ENCODE assay signal across 14 cellular contexts in the genomic region with DNA sequence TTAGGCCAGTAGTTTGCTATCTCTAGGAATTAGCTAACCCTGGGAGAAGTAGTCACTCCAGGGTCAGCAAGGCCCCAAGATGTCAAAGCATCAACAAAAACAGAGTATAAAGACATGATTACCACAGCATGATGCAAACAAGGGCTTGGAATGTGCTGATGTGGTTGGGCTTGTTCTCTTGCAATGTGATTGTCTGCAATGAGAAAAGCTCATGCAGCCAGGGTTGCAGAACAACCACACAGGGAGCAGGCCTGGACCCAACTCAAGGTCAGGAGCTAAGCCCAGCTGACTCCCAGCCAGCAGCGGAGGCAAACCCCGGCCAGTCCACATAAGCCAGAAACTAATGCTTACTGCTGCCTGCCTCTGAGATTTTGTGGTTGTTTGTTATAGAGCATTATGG.
DNase-seq lines count a peak whose midpoint lies in the region; ATAC-seq, FAIRE-seq and TF ChIP-seq lines count a peak whose summit lies in the region.
"Had no signal": no experiment of that assay in that cellular context is flagged by ENCODE, and none has a peak within 500 bp of the region (broad histone marks: within the 10 kb centered on the region; RNA-seq: fewer than 3 reads in every experiment).

No MANE protein-coding gene starts in this region.

- DNase-seq in MCF 10A (ENCODE audit: unreplicated experiment) (peak; percentile 38), breast epithelium (ENCODE audit: low spot score in 2 of 2) (no peak), fibroblast of villous mesenchyme (ENCODE audit: low read depth) (peak; percentile 88), midbrain (lab: John Stamatoyannopoulos, UW) (peak; percentile 28), Karpas-422 (no peak), urothelium cell line (ENCODE audit: low spot score) (no peak)
- DNase-seq in activated naive CD4-positive, alpha-beta T cell (lab: John Stamatoyannopoulos, UW), result no peak
- DNase-seq: activated B cell treated with CpG ODN at 0.5 μM for 24 hours; activated effector memory CD4-positive, alpha-beta T cell treated with anti-CD3 and anti-CD28 coated beads, Interleukin-2, amount 50 U/mL, for 16 hours; NCI-H187 had no signal

- no peaks in the 10 kb centered on the region for H3K9me3 ChIP-seq in breast epithelium
- no peaks in the 10 kb centered on the region for H3K9me3 ChIP-seq in Karpas-422 (ENCODE audit: low read length)
- H3K9me3 ChIP-seq: Peyer's patch had no signal

- H3K4me3 ChIP-seq in breast epithelium (no peak overlapping the region), fibroblast of villous mesenchyme (ENCODE audit: low read depth, low read length) (no peak overlapping the region), Karpas-422 (ENCODE audit: low read length) (no peak overlapping the region)
- H3K4me3 ChIP-seq: Peyer's patch had no signal

- no peaks in the 10 kb centered on the region for H3K9me3 Mint-ChIP-seq in MCF 10A (ENCODE audit: unreplicated experiment)
- H3K9me3 Mint-ChIP-seq: activated B cell treated with CpG ODN at 0.5 μM for 24 hours; stimulated activated naive CD8-positive, alpha-beta T cell treated with anti-CD3 and anti-CD28 coated beads, Interleukin-15, Interleukin-2, amounts not matched to agents 100 ng/mL and 50 ng/mL, for 24 hours had no signal

- H3K36me3 ChIP-seq in breast epithelium (no peaks in the 10 kb centered on the region), Karpas-422 (ENCODE audit: insufficient read depth, low read length) (no peaks in the 10 kb centered on the region)
- H3K36me3 ChIP-seq: Peyer's patch had no signal

- no peak overlapping the region for H3K4me2 ChIP-seq in Karpas-422 (ENCODE audit: low read depth, low read length, poor library complexity, severe bottlenecking)

- H3K79me2 ChIP-seq in Karpas-422 (ENCODE audit: low read length), result no peaks in the 10 kb centered on the region

- BruUV-seq in MCF 10A (replicated peaks; lab: Mats Ljungman, UMichigan), result no TSS peak

- intact Hi-C loops in MCF 10A (cut with micrococcal nuclease) (no loop called here), breast epithelium (cut with DNase I; ENCODE audit: low total_unique reads) (no loop called here)

- no peaks in the 10 kb centered on the region for H3K27me3 ChIP-seq in breast epithelium
- H3K27me3 ChIP-seq in Karpas-422 (ENCODE audit: low read length), result no peaks in the 10 kb centered on the region; the same call in 1 of the 2 replicates
- H3K27me3 ChIP-seq: Peyer's patch had no signal

- H3K9ac ChIP-seq in Karpas-422 (ENCODE audit: low read length), result no peak overlapping the region

- no peak overlapping the region for H3K27ac Mint-ChIP-seq in MCF 10A (ENCODE audit: low read depth, unreplicated experiment)
- H3K27ac Mint-ChIP-seq: activated B cell treated with CpG ODN at 0.5 μM for 24 hours; stimulated activated naive CD8-positive, alpha-beta T cell treated with anti-CD3 and anti-CD28 coated beads, Interleukin-15, Interleukin-2, amounts not matched to agents 100 ng/mL and 50 ng/mL, for 24 hours had no signal

- H3K27me3 Mint-ChIP-seq in MCF 10A (ENCODE audit: insufficient read depth, unreplicated experiment), result no peaks in the 10 kb centered on the region

- H3K4me3 Mint-ChIP-seq in MCF 10A (ENCODE audit: unreplicated experiment), result no peak overlapping the region
- H3K4me3 Mint-ChIP-seq: activated B cell treated with CpG ODN at 0.5 μM for 24 hours; stimulated activated naive CD8-positive, alpha-beta T cell treated with anti-CD3 and anti-CD28 coated beads, Interleukin-15, Interleukin-2, amounts not matched to agents 100 ng/mL and 50 ng/mL, for 24 hours had no signal

- TF ChIP-seq POLR2A in breast epithelium (IDR thresholded peaks at IDR 0.05), result no peak

- POLR2A ChIA-PET in MCF 10A (lab: Yijun Ruan, JAX), result interaction anchor here (0.6 to 1.8 kb wide), 13 partner anchors 9 to 1927 kb away, joined by 3 to 8 read pairs (median 4); a partner anchor contains a TSS

- no peaks in the 10 kb centered on the region for H4K20me1 ChIP-seq in Karpas-422 (ENCODE audit: insufficient read depth, low read depth, low read length)

- no peak for FAIRE-seq in urothelium cell line (lab: Jason Lieb, UNC)

- no peak overlapping the region for H2AFZ ChIP-seq in Karpas-422 (ENCODE audit: low read length)

- no peaks in the 10 kb centered on the region for H3K36me3 Mint-ChIP-seq in MCF 10A (ENCODE audit: insufficient read depth, unreplicated experiment)

- H3K27ac ChIP-seq in breast epithelium (no peak overlapping the region), Karpas-422 (ENCODE audit: low read length) (no peak overlapping the region)
- H3K27ac ChIP-seq: 22Rv1, Peyer's patch had no signal

- no peak for TF ChIP-seq CTCF in MCF 10A (IDR thresholded peaks at IDR 0.05; ENCODE audit: unreplicated experiment)
- no peak for TF ChIP-seq CTCF in breast epithelium (IDR thresholded peaks at IDR 0.05)
- TF ChIP-seq CTCF in fibroblast of villous mesenchyme (IDR thresholded peaks at IDR 0.05; ENCODE audit: insufficient read depth, low read depth, low read length), result no peak

- H3K4me1 ChIP-seq in breast epithelium (no peaks in the 10 kb centered on the region), Karpas-422 (ENCODE audit: low read length) (no peaks in the 10 kb centered on the region)

- CTCF ChIA-PET in MCF 10A (lab: Yijun Ruan, JAX), result interaction anchor here (0.6 to 1.7 kb wide), 7 partner anchors 10 to 180 kb away, joined by 3 to 5 read pairs (median 3); a partner anchor contains a TSS

- ATAC-seq in GM21786 (IDR thresholded peaks at IDR 0.05; ENCODE audit: unreplicated experiment), result no peak

- H3K9me2 ChIP-seq in Karpas-422 (replicated peaks; ENCODE audit: insufficient read depth, low read length), result 0 out of 2 replicates have a peak, but pooled peaks cover 4% of the 10 kb centered on the region

- H3K4me1 Mint-ChIP-seq in MCF 10A (ENCODE audit: insufficient read depth, unreplicated experiment), result no peaks in the 10 kb centered on the region

Comparison
In these comparisons a context has a peak if more than half of its experiments do, and no peak if none do; other contexts are left out.
1. DNase-seq: peak in MCF 10A (single experiment), fibroblast of villous mesenchyme (single experiment) and midbrain (single experiment); none in breast epithelium (0 of 2), Karpas-422 (single experiment), activated naive CD4-positive, alpha-beta T cell (0 of 4) and urothelium cell line (single experiment).